10 cellular contexts compared by ENCODE assay signal in the genomic region with DNA sequence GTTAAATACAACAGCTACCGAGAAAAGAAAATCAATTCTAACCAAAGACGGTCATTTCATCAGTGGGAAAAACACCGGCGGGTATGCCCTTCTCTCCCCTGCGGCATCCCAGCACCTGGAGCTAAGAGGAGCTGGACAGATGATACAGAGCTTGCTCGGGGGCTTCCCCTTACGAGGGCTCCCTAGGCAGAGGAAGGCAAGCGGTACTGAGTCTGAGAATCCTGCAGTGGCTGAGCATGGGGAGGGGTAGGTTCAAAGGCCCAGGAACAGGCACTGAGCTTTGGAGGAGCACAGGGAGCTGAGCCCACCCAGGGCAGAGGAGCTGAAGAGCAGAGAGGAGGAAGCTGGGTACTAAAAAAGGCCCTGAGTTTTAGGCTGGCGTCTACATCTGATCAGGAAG. TPM values are rescaled to one million over a fixed set of nuclear protein-coding genes. Genes with fewer than 3 reads are reported as not detected.
DNase-seq lines count a peak whose midpoint lies in the region; ATAC-seq lines count a peak whose summit lies in the region.
"Had no signal": no experiment of that assay in that cellular context is flagged by ENCODE, and none has a peak within 500 bp of the region (broad histone marks: within the 10 kb centered on the region; RNA-seq: fewer than 3 reads in every experiment).

No MANE protein-coding gene starts in this region.

- no peak overlapping the region for H3K4me3 ChIP-seq in thymus (ENCODE audit: low read length)
- H3K4me3 ChIP-seq: SK-N-MC had no signal

- H3K27me3 ChIP-seq in thymus (ENCODE audit: control insufficient read depth, insufficient read depth): no peaks in the 10 kb centered on the region

- DNase-seq in activated naive CD4-positive, alpha-beta T cell treated with anti-CD3 and anti-CD28 coated beads, Interleukin-2, amount 10 ng/mL, durations not matched to agents 7 days and 5 days: no peak
- no peak for DNase-seq in activated naive CD4-positive, alpha-beta T cell (lab: John Stamatoyannopoulos, UW)
- DNase-seq in T-helper 17 cell: peak in 1 of 3 donors; percentile 16
- DNase-seq in NCI-H510A (lab: John Stamatoyannopoulos, UW): no peak
- no peak for DNase-seq in T-helper 9 cell
- DNase-seq: NCI-H526 had no signal

- ATAC-seq in T-helper 17 cell: peak; percentile 52
- peak; percentile 12 for ATAC-seq in esophagus mucosa
- ATAC-seq in HG02763 (IDR thresholded peaks at IDR 0.05; ENCODE audit: unreplicated experiment): no peak

- H3K4me3 Mint-ChIP-seq in activated naive CD4-positive, alpha-beta T cell treated with anti-CD3 and anti-CD28 coated beads, Interleukin-2, amount 10 ng/mL, durations not matched to agents 7 days and 5 days: peak overlapping the region; percentile 82
- peak overlapping the region; percentile 91 for H3K4me3 Mint-ChIP-seq in T-helper 17 cell

- peaks cover 6% of the 10 kb centered on the region for H3K36me3 ChIP-seq in thymus (ENCODE audit: control insufficient read depth, insufficient read depth)

- H3K27me3 Mint-ChIP-seq in activated naive CD4-positive, alpha-beta T cell treated with anti-CD3 and anti-CD28 coated beads, Interleukin-2, amount 10 ng/mL, durations not matched to agents 7 days and 5 days: no peaks in the 10 kb centered on the region
- no peaks in the 10 kb centered on the region for H3K27me3 Mint-ChIP-seq in T-helper 17 cell

- 76% methylated on average over 9 of the region's 9 CpGs for WGBS in thymus

- no peaks in the 10 kb centered on the region for H3K9me3 Mint-ChIP-seq in activated naive CD4-positive, alpha-beta T cell treated with anti-CD3 and anti-CD28 coated beads, Interleukin-2, amount 10 ng/mL, durations not matched to agents 7 days and 5 days

- H3K9me3 ChIP-seq in T-helper 17 cell (ENCODE audit: control insufficient read depth, low read length, poor library complexity, severe bottlenecking) (no peaks in the 10 kb centered on the region), thymus (ENCODE audit: control insufficient read depth) (no peaks in the 10 kb centered on the region)

- H3K27ac Mint-ChIP-seq in activated naive CD4-positive, alpha-beta T cell treated with anti-CD3 and anti-CD28 coated beads, Interleukin-2, amount 10 ng/mL, durations not matched to agents 7 days and 5 days: peak overlapping the region; percentile 95
- peak overlapping the region; percentile 99 for H3K27ac Mint-ChIP-seq in T-helper 17 cell

- peaks cover 43% of the 10 kb centered on the region for H3K36me3 Mint-ChIP-seq in activated naive CD4-positive, alpha-beta T cell treated with anti-CD3 and anti-CD28 coated beads, Interleukin-2, amount 10 ng/mL, durations not matched to agents 7 days and 5 days
- peaks cover 3% of the 10 kb centered on the region for H3K36me3 Mint-ChIP-seq in T-helper 17 cell (ENCODE audit: low read depth)

- peaks cover 45% of the 10 kb centered on the region for H3K4me1 ChIP-seq in thymus (ENCODE audit: control insufficient read depth, insufficient read depth, low read length)

- CTCF ChIA-PET in activated naive CD4-positive, alpha-beta T cell treated with anti-CD3 and anti-CD28 coated beads, Interleukin-2, amount 10 ng/mL, durations not matched to agents 7 days and 5 days (lab: Charles Lee): interaction anchor here (0.6 to 1.0 kb wide), 4 partner anchors 14 to 82 kb away, joined by 3 read pairs; no protein-coding TSS in a partner anchor

- peaks cover 95% of the 10 kb centered on the region for H3K4me1 Mint-ChIP-seq in activated naive CD4-positive, alpha-beta T cell treated with anti-CD3 and anti-CD28 coated beads, Interleukin-2, amount 10 ng/mL, durations not matched to agents 7 days and 5 days
- peaks cover 73% of the 10 kb centered on the region for H3K4me1 Mint-ChIP-seq in T-helper 17 cell

- H3K27ac ChIP-seq in thymus (ENCODE audit: low read depth): peak overlapping the region; percentile 42
- H3K27ac ChIP-seq: SK-N-MC had no signal

RNA-seq across cellular contexts. Expression of a gene that starts 12.7 kb away (rescaled TPM):
- 100 to 1,000 TPM; 134 to 163 TPM for total RNA-seq in T-helper 17 cell
- 139 TPM for total RNA-seq in esophagus mucosa
- 62.4 TPM for polyA plus RNA-seq in thymus
